ENCODE assay signal across 17 cellular contexts in the genomic region with DNA sequence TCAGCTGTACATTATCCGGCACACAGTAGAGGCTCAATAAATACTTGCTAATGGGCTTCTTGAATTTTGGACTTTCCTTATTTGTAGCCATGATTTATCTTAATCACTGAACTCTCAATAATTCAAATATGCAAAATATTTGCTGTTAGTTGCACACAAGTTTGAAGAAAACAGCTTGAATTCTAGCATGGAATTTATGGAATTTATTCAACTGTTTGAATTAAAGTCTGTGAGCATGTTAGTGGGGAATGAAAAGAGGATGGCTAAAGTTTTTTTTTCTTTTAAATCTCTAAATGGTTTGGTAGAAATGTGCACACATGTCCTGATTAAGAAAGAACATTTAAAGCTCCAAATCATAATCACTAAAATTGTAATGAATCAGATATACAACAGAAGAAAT. TPM values are rescaled to one million over a fixed set of nuclear protein-coding genes. Genes with fewer than 3 reads are reported as not detected.
A peak's percentile ranks its signal among the peaks of the same experiment; 100 is the strongest.
DNase-seq lines count a peak whose midpoint lies in the region; ATAC-seq and TF ChIP-seq lines count a peak whose summit lies in the region.
"Had no signal": no experiment of that assay in that cellular context is flagged by ENCODE, and none has a peak within 500 bp of the region (broad histone marks: within the 10 kb centered on the region; RNA-seq: fewer than 3 reads in every experiment).

No MANE protein-coding gene starts in this region.

- no peak overlapping the region for H3K9ac ChIP-seq in IMR-90 (ENCODE audit: low read depth, low read length)

- no peak overlapping the region for H3K23ac ChIP-seq in IMR-90 (ENCODE audit: low read depth, low read length)

- H3K27me3 Mint-ChIP-seq in activated naive CD8-positive, alpha-beta T cell: no peaks in the 10 kb centered on the region
- no peaks in the 10 kb centered on the region for H3K27me3 Mint-ChIP-seq in activated naive CD8-positive, alpha-beta T cell treated with anti-CD3 and anti-CD28 coated beads for 36 hours
- H3K27me3 Mint-ChIP-seq in chondrocyte (ENCODE audit: low read depth): no peaks in the 10 kb centered on the region

- ATAC-seq in IMR-90 (ENCODE audit: low read depth) (peak; percentile 32; the same call in 1 of the 2 replicates), GM18505 (IDR thresholded peaks at IDR 0.05; ENCODE audit: unreplicated experiment) (no peak), GM19467 (IDR thresholded peaks at IDR 0.05; ENCODE audit: unreplicated experiment) (no peak), HG03432 (IDR thresholded peaks at IDR 0.05; ENCODE audit: unreplicated experiment) (no peak)
- ATAC-seq: A549, Right ventricle myocardium inferior had no signal

- H3K4me2 ChIP-seq in IMR-90 (ENCODE audit: low read depth, low read length): no peak overlapping the region
- H3K4me2 ChIP-seq: A549 had no signal

- peak overlapping the region; percentile 78; the same call in 1 of the 2 replicates for H2BK20ac ChIP-seq in IMR-90 (ENCODE audit: low read depth, low read length)

- H2BK15ac ChIP-seq in IMR-90 (ENCODE audit: low read depth, low read length): no peak overlapping the region

- no peaks in the 10 kb centered on the region for H3K9me1 ChIP-seq in IMR-90 (ENCODE audit: insufficient read depth, low read length)

- dilution Hi-C loops in IMR-90 (cut with HindIII; ENCODE audit: low sequenced_read_pairs, unreplicated experiment): no loop called here

- H3K27me3 ChIP-seq in IMR-90 (ENCODE audit: control insufficient read depth, insufficient read depth, low read length): no peaks in the 10 kb centered on the region

- BruUV-seq in IMR-90 (replicated peaks; lab: Mats Ljungman, UMichigan): no TSS peak

- TF ChIP-seq CTCF in IMR-90 (conservative IDR thresholded peaks at IDR 0.05; ENCODE audit: low read depth, low read length): no peak
- TF ChIP-seq CTCF in chondrocyte (IDR thresholded peaks at IDR 0.05): no peak

- no peaks in the 10 kb centered on the region for H4K20me1 ChIP-seq in IMR-90 (ENCODE audit: insufficient read depth, low read length)

- peaks cover 2% of the 10 kb centered on the region for H3K36me3 Mint-ChIP-seq in activated naive CD8-positive, alpha-beta T cell
- peaks cover 5% of the 10 kb centered on the region for H3K36me3 Mint-ChIP-seq in activated naive CD8-positive, alpha-beta T cell treated with anti-CD3 and anti-CD28 coated beads for 36 hours
- peaks cover 15% of the 10 kb centered on the region for H3K36me3 Mint-ChIP-seq in chondrocyte (ENCODE audit: low read depth)

- TF ChIP-seq POLR2A in IMR-90 (IDR thresholded peaks at IDR 0.05; ENCODE audit: low read depth, low read length) (no peak), GM18505 (IDR thresholded peaks at IDR 0.05; ENCODE audit: borderline replicate concordance, extremely low read depth, insufficient read depth, insufficient read length) (no peak)

- in situ Hi-C loops in IMR-90 (cut with MboI; ENCODE audit: low sequenced_read_pairs): no loop called here

- H2BK5ac ChIP-seq in IMR-90 (ENCODE audit: low read depth, low read length, poor library complexity, severe bottlenecking): peak overlapping the region; percentile 68

- peak overlapping the region; percentile 78; the same call in 1 of the 2 replicates for H3K4ac ChIP-seq in IMR-90 (ENCODE audit: low read depth, low read length)

- H3K9me3 Mint-ChIP-seq in activated naive CD8-positive, alpha-beta T cell (ENCODE audit: low read depth): no peaks in the 10 kb centered on the region
- no peaks in the 10 kb centered on the region for H3K9me3 Mint-ChIP-seq in activated naive CD8-positive, alpha-beta T cell treated with anti-CD3 and anti-CD28 coated beads for 36 hours
- H3K9me3 Mint-ChIP-seq in chondrocyte (ENCODE audit: low read depth): no peaks in the 10 kb centered on the region

- no peak overlapping the region for H3K56ac ChIP-seq in IMR-90 (ENCODE audit: extremely low read depth, insufficient read depth, low read length)

- POLR2A ChIA-PET in IMR-90 (lab: Charles Lee; ENCODE audit: unreplicated experiment): no interaction called here

- CTCF ChIA-PET in IMR-90 (lab: Yijun Ruan, JAX): interaction anchor here (1.4 kb wide), 1 partner anchor 14 kb away, joined by 4 read pairs; no protein-coding TSS in a partner anchor

- H3K4me1 ChIP-seq in IMR-90 (ENCODE audit: control insufficient read depth, insufficient read depth, low read length): peaks cover 4% of the 10 kb centered on the region; the same call in 1 of the 2 replicates
- H3K4me1 ChIP-seq: A549 had no signal

- no peak overlapping the region for H2AFZ ChIP-seq in IMR-90 (replicated peaks; ENCODE audit: low read length, poor library complexity)

- H3K18ac ChIP-seq in IMR-90 (ENCODE audit: low read depth, low read length): no peak overlapping the region; the same call in 1 of the 2 replicates

- no peak overlapping the region for H3K27ac ChIP-seq in IMR-90 (ENCODE audit: insufficient read depth, low read length)
- H3K27ac ChIP-seq: A549 had no signal

- H3K36me3 ChIP-seq in IMR-90 (ENCODE audit: control insufficient read depth, insufficient read depth, low read length): peaks cover 36% of the 10 kb centered on the region

- intact Hi-C loops in IMR-90 (cut with micrococcal nuclease): loop anchor here (5.0 kb wide), 1 partner anchor 145 kb away; no protein-coding TSS in a partner anchor

- no peak for DNase-seq in activated naive CD8-positive, alpha-beta T cell treated with anti-CD3 and anti-CD28 coated beads for 36 hours
- peak; percentile 14 for DNase-seq in IMR-90
- DNase-seq in chondrocyte (ENCODE audit: low spot score): no peak
- DNase-seq: C1 segment of cervical spinal cord, DMS79, KG1, NCI-H1417, NCI-H187, NCI-H2107, NCI-H510A, NCI-H748 treated with DMSO at 0.1 percent for 48 hours had no signal

- WGBS in IMR-90 (ENCODE audit: extremely low coverage in 2 of 2, insufficient read length in 1 of 2), 2 experiments: no CpG with 5 or more reads among the region's 1 CpG

- H3K4me3 ChIP-seq in IMR-90 (ENCODE audit: insufficient read depth, low read depth, low read length): no peak overlapping the region
- H3K4me3 ChIP-seq: A549 had no signal

- H3K79me1 ChIP-seq in IMR-90 (ENCODE audit: low read depth in 1 of 2, low read length in 2 of 2): peaks cover 19 to 31% of the 10 kb centered on the region in 2 experiments; a peak in 2 of 4 replicates

- 0 out of 2 replicates have a peak overlapping the region, but pooled peaks have one; percentile 76 for H2BK120ac ChIP-seq in IMR-90 (ENCODE audit: low read depth, low read length)

- H3K14ac ChIP-seq in IMR-90 (replicated peaks; ENCODE audit: low read depth, low read length): no peak overlapping the region

- no peaks in the 10 kb centered on the region for H3K4me1 Mint-ChIP-seq in activated naive CD8-positive, alpha-beta T cell (ENCODE audit: low read depth)
- no peaks in the 10 kb centered on the region for H3K4me1 Mint-ChIP-seq in activated naive CD8-positive, alpha-beta T cell treated with anti-CD3 and anti-CD28 coated beads for 36 hours
- H3K4me1 Mint-ChIP-seq in chondrocyte (ENCODE audit: low read depth): peaks cover 5% of the 10 kb centered on the region

- peak overlapping the region; percentile 17 for H3K27ac Mint-ChIP-seq in activated naive CD8-positive, alpha-beta T cell
- H3K27ac Mint-ChIP-seq in activated naive CD8-positive, alpha-beta T cell treated with anti-CD3 and anti-CD28 coated beads for 36 hours: no peak overlapping the region
- H3K27ac Mint-ChIP-seq in chondrocyte (ENCODE audit: unreplicated experiment): peak overlapping the region; percentile 58

- H4K91ac ChIP-seq in IMR-90 (ENCODE audit: insufficient read depth, low read depth, low read length): no peak overlapping the region

- no peak overlapping the region for H4K5ac ChIP-seq in IMR-90 (ENCODE audit: low read depth, low read length)

- no peak overlapping the region for H3K4me3 Mint-ChIP-seq in activated naive CD8-positive, alpha-beta T cell
- no peak overlapping the region for H3K4me3 Mint-ChIP-seq in activated naive CD8-positive, alpha-beta T cell treated with anti-CD3 and anti-CD28 coated beads for 36 hours
- H3K4me3 Mint-ChIP-seq in chondrocyte (ENCODE audit: unreplicated experiment): no peak overlapping the region

- H2AK9ac ChIP-seq in IMR-90 (replicated peaks; ENCODE audit: low read depth, low read length, poor library complexity): no peak overlapping the region

- 0 out of 4 replicates have a peak overlapping the region, but pooled peaks of 1 of the 2 experiments have one; percentile 69 for H4K8ac ChIP-seq in IMR-90 (ENCODE audit: low read depth in 2 of 2, low read length in 2 of 2)

- no peaks in the 10 kb centered on the region for H3K9me3 ChIP-seq in IMR-90 (ENCODE audit: control insufficient read depth, insufficient read depth, low read length)
- H3K9me3 ChIP-seq: A549 had no signal

- H2AK5ac ChIP-seq in IMR-90 (ENCODE audit: low read depth, low read length): no peak overlapping the region

- TF ChIP-seq RAD21 in IMR-90 (IDR thresholded peaks at IDR 0.05; ENCODE audit: low read length): no peak

TF ChIP-seq in IMR-90, 13 proteins besides CTCF, POLR2A, EP300 and RAD21:
- no peak for TF ChIP-seq NFE2L2 (IDR thresholded peaks at IDR 0.05; ENCODE audit: low read depth, low read length)
- TF ChIP-seq MXI1 (IDR thresholded peaks at IDR 0.05; ENCODE audit: borderline replicate concordance, low read depth, low read length): no peak
- no peak for TF ChIP-seq CEBPB (IDR thresholded peaks at IDR 0.05; ENCODE audit: low read depth, low read length)
- no peak for TF ChIP-seq BHLHE40 (IDR thresholded peaks at IDR 0.05; ENCODE audit: low read depth, low read length)
- no peak for TF ChIP-seq RFX5 (IDR thresholded peaks at IDR 0.05; ENCODE audit: low read depth, low read length)
TF ChIP-seq in IMR-90: peak in this region for 0.

RNA-seq across cellular contexts. Expression of a gene that starts 42.5 kb away (rescaled TPM):
- 10 to 100 TPM; 41.3 to 42.5 TPM for total RNA-seq in activated naive CD8-positive, alpha-beta T cell treated with anti-CD3 and anti-CD28 coated beads for 36 hours
- total RNA-seq in IMR-90 (2012; rRNA removed) (12.9 and 20.6 TPM in 2 replicates), chondrocyte (13.1 to 21.8 TPM (median 17.1 TPM) in 3 replicates)
- polyA plus RNA-seq in IMR-90 (2012; rRNA removed): 6.9 and 9.5 TPM in 2 replicates
- 1.4 and 1.7 TPM in 2 replicates for polyA plus RNA-seq in IMR-90 (2012; cell fraction: cytosol; rRNA removed)
- polyA plus RNA-seq in IMR-90 (2012; cell fraction: nucleus; rRNA removed; ENCODE audit: low replicate concordance): 1.3 and 7.2 TPM in 2 replicates
